In the genomic region with DNA sequence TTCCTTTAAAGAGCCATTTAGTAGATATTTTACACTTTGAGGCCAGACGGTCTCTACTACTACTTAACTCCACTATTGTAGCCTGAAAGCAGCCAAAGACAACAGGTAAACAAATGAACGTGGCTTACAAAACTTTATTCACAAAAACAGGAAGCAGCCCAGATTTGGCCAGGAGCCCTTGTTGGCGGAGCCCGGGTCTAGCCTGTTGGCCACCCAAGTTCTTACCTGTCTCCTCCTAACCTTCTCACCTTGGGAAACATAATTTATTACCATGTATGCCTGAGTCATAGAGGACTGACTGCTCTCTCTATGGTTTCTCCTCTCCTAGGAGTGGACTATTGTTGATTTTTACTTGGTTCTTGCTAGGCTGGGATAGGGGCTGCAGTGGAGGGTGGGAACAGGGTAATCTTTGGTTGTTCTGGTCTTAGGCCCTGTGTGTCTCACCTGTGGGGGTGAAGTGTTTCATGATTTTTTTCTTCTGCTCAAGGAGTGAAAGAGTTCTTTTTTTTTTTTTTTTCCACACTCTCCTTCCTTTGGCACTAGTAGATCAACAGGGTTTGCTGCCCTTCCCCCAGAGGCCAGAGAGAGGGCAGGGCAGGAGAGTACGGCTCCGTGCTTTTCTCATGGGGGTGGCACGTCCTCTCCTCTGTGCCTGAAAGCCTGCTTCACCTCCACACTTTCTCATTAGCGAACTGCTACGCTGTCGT, we compare ENCODE assay signal across 12 cellular contexts.
DNase-seq lines count a peak whose midpoint lies in the region; ATAC-seq and TF ChIP-seq lines count a peak whose summit lies in the region.
"Had no signal": no experiment of that assay in that cellular context is flagged by ENCODE, and none has a peak within 500 bp of the region (broad histone marks: within the 10 kb centered on the region; RNA-seq: fewer than 3 reads in every experiment).

No MANE protein-coding gene starts in this region.

- H3K27me3 Mint-ChIP-seq in activated CD8-positive, alpha-beta T cell treated with anti-CD3 and anti-CD28 coated beads for 36 hours: no peaks in the 10 kb centered on the region

- H3K36me3 Mint-ChIP-seq in activated CD8-positive, alpha-beta T cell treated with anti-CD3 and anti-CD28 coated beads for 36 hours (ENCODE audit: low read depth): peaks cover 10% of the 10 kb centered on the region

- H3K4me3 Mint-ChIP-seq in activated CD8-positive, alpha-beta T cell treated with anti-CD3 and anti-CD28 coated beads for 36 hours: peak overlapping the region; percentile 16

- H3K4me1 Mint-ChIP-seq in activated CD8-positive, alpha-beta T cell treated with anti-CD3 and anti-CD28 coated beads for 36 hours (ENCODE audit: low read depth): peaks cover 64% of the 10 kb centered on the region

- peak overlapping the region; percentile 49 for H3K27ac Mint-ChIP-seq in activated CD8-positive, alpha-beta T cell treated with anti-CD3 and anti-CD28 coated beads for 36 hours

- H3K79me2 ChIP-seq in HCT116 (ENCODE audit: insufficient read depth, low read length) (peaks cover 75% of the 10 kb centered on the region), fibroblast of lung (ENCODE audit: control insufficient read depth, insufficient read depth, low read length) (no peaks in the 10 kb centered on the region), parathyroid adenoma (peaks cover 19% of the 10 kb centered on the region)

- CTCF ChIA-PET in HCT116 (lab: Charles Lee): no interaction called here
- CTCF ChIA-PET in activated CD8-positive, alpha-beta T cell treated with anti-CD3 and anti-CD28 coated beads for 36 hours (lab: Charles Lee): no interaction called here
- CTCF ChIA-PET in A673 (lab: Charles Lee): no interaction called here

- H3K4me3 ChIP-seq in HCT116 (replicated peaks in 1 of 2; ENCODE audit: low read depth in 1 of 2, low read length in 2 of 2): no peak overlapping the region
- H3K4me3 ChIP-seq in fibroblast of lung (replicated peaks in 1 of 4; ENCODE audit: control extremely low read depth in 1 of 4, insufficient read depth in 1 of 4, low read depth in 3 of 4, low read length in 4 of 4): no peak overlapping the region
- no peak overlapping the region for H3K4me3 ChIP-seq in parathyroid adenoma (ENCODE audit: low read depth, low read length)
- H3K4me3 ChIP-seq in A673 (ENCODE audit: low read depth, low read length, poor library complexity, severe bottlenecking): no peak overlapping the region
- H3K4me3 ChIP-seq: gastroesophageal sphincter had no signal

- no peak for DNase-seq in HCT116 (ENCODE audit: low read depth, low spot score)
- no peak for DNase-seq in activated CD8-positive, alpha-beta T cell treated with anti-CD3 and anti-CD28 coated beads for 36 hours
- no peak for DNase-seq in fibroblast of lung (ENCODE audit: low read depth in 2 of 2)
- no peak for DNase-seq in A673 (ENCODE audit: low spot score)
- DNase-seq: activated CD8-positive, alpha-beta memory T cell treated with anti-CD3 and anti-CD28 coated beads, Interleukin-2, amount 50 U/mL, for 4 hours; central memory CD4-positive, alpha-beta T cell; left cardiac atrium had no signal

- BruUV-seq in HCT116 (replicated peaks; lab: Mats Ljungman, UMichigan) (no TSS peak), A673 (replicated peaks; lab: Mats Ljungman, UMichigan) (no TSS peak)

- H3K27ac ChIP-seq in HCT116 (ENCODE audit: low read depth, low read length) (no peak overlapping the region), fibroblast of lung (ENCODE audit: insufficient read depth, low read length) (no peak overlapping the region), parathyroid adenoma (peak overlapping the region; percentile 34), A673 (ENCODE audit: low read depth, low read length, poor library complexity, severe bottlenecking) (no peak overlapping the region)

- POLR2A ChIA-PET in HCT116 (lab: Charles Lee) (interaction anchor here (1.0 kb wide), 1 partner anchor 537 kb away, joined by 3 read pairs; no protein-coding TSS in a partner anchor), A673 (lab: Charles Lee; ENCODE audit: low non-redundant PET) (no interaction called here)
- POLR2A ChIA-PET in activated CD8-positive, alpha-beta T cell treated with anti-CD3 and anti-CD28 coated beads for 36 hours (lab: Charles Lee): no interaction called here

- H3K27me3 ChIP-seq in HCT116 (ENCODE audit: insufficient read depth, low read length): no peaks in the 10 kb centered on the region
- H3K27me3 ChIP-seq in fibroblast of lung (ENCODE audit: control insufficient read depth, insufficient read depth, low read length): no peaks in the 10 kb centered on the region
- H3K27me3 ChIP-seq in parathyroid adenoma (ENCODE audit: control insufficient read depth, insufficient read depth, low read length): no peaks in the 10 kb centered on the region
- no peaks in the 10 kb centered on the region for H3K27me3 ChIP-seq in A673 (replicated peaks; ENCODE audit: insufficient read depth, low read depth, low read length, poor library complexity)
- H3K27me3 ChIP-seq: gastroesophageal sphincter had no signal

- no peak for TF ChIP-seq POLR2A in HCT116 (IDR thresholded peaks at IDR 0.05; ENCODE audit: borderline replicate concordance, extremely low read depth, insufficient read depth, insufficient read length)

- H3K9me2 ChIP-seq in HCT116 (ENCODE audit: insufficient read depth): no peaks in the 10 kb centered on the region

- peak; percentile 75 for ATAC-seq in HCT116
- peak; percentile 12 for ATAC-seq in activated CD8-positive, alpha-beta T cell treated with anti-CD3 and anti-CD28 coated beads for 36 hours
- ATAC-seq in HG03520 (IDR thresholded peaks at IDR 0.05; ENCODE audit: unreplicated experiment): no peak
- no peak for ATAC-seq in HG03378 (IDR thresholded peaks at IDR 0.05; ENCODE audit: unreplicated experiment)
- ATAC-seq in GM18870 (IDR thresholded peaks at IDR 0.05; ENCODE audit: unreplicated experiment): no peak
- ATAC-seq: gastroesophageal sphincter had no signal

- intact Hi-C loops in HCT116 (cut with micrococcal nuclease): no loop called here
- intact Hi-C loops in activated CD8-positive, alpha-beta T cell treated with anti-CD3 and anti-CD28 coated beads for 36 hours (cut with micrococcal nuclease): no loop called here
- intact Hi-C loops in A673 (cut with micrococcal nuclease; ENCODE audit: unreplicated experiment): no loop called here

- H3K36me3 ChIP-seq in HCT116 (ENCODE audit: control insufficient read depth in 1 of 2, insufficient read depth in 2 of 2, low read length in 2 of 2) (no peaks in the 10 kb centered on the region), fibroblast of lung (ENCODE audit: control insufficient read depth, insufficient read depth, low read length) (no peaks in the 10 kb centered on the region), parathyroid adenoma (ENCODE audit: control insufficient read depth, insufficient read depth, low read length) (no peaks in the 10 kb centered on the region), A673 (ENCODE audit: insufficient read depth, low read length, poor library complexity, severe bottlenecking) (no peaks in the 10 kb centered on the region)

- H3K4me2 ChIP-seq in HCT116 (ENCODE audit: low read length): peak overlapping the region; percentile 45
- H3K4me2 ChIP-seq in fibroblast of lung (ENCODE audit: extremely low read depth, insufficient read depth, low read length): peak overlapping the region; percentile 21
- H3K4me2 ChIP-seq in parathyroid adenoma (ENCODE audit: low read length): no peak overlapping the region

- TF ChIP-seq RAD21 in HCT116 (IDR thresholded peaks at IDR 0.05; ENCODE audit: low read depth): no peak

- H2AFZ ChIP-seq in HCT116 (ENCODE audit: low read depth, low read length, poor library complexity, severe bottlenecking) (no peak overlapping the region), fibroblast of lung (ENCODE audit: low read length) (no peak overlapping the region), parathyroid adenoma (peak overlapping the region; percentile 20)

- 0 out of 2 replicates have a peak overlapping the region, but pooled peaks have one; percentile 13 for H3K9ac ChIP-seq in HCT116 (ENCODE audit: low read length)
- H3K9ac ChIP-seq in fibroblast of lung (ENCODE audit: insufficient read depth, low read length): no peak overlapping the region
- no peak overlapping the region for H3K9ac ChIP-seq in parathyroid adenoma

- H3K4me1 ChIP-seq in HCT116 (ENCODE audit: control insufficient read depth in 1 of 2, insufficient read depth in 2 of 2, low read length in 2 of 2) (peaks cover 10 to 27% of the 10 kb centered on the region in 2 experiments), fibroblast of lung (ENCODE audit: control insufficient read depth, extremely low read depth, insufficient read depth, low read length) (peaks cover 12% of the 10 kb centered on the region), parathyroid adenoma (peaks cover 14% of the 10 kb centered on the region), A673 (ENCODE audit: insufficient read depth, low read length, poor library complexity, severe bottlenecking) (no peaks in the 10 kb centered on the region)

- H3K9me3 Mint-ChIP-seq in activated CD8-positive, alpha-beta T cell treated with anti-CD3 and anti-CD28 coated beads for 36 hours: no peaks in the 10 kb centered on the region

- TF ChIP-seq CTCF in HCT116 (IDR thresholded peaks at IDR 0.05 in 2 of 3, conservative IDR thresholded peaks at IDR 0.05 in 1 of 3; ENCODE audit: borderline replicate concordance in 1 of 3, insufficient read depth in 1 of 3, low read depth in 2 of 3, low read length in 2 of 3) (no peak), fibroblast of lung (conservative IDR thresholded peaks at IDR 0.05 in 1 of 2, IDR thresholded peaks at IDR 0.05 in 1 of 2; ENCODE audit: low read depth in 1 of 2, low read length in 2 of 2) (no peak), parathyroid adenoma (IDR thresholded peaks at IDR 0.05) (no peak), A673 (conservative IDR thresholded peaks at IDR 0.05; ENCODE audit: low read depth, low read length) (no peak)
- TF ChIP-seq CTCF in activated CD8-positive, alpha-beta T cell treated with anti-CD3 and anti-CD28 coated beads for 36 hours (IDR thresholded peaks at IDR 0.05): no peak

- peaks cover 5% of the 10 kb centered on the region for H4K20me1 ChIP-seq in HCT116 (ENCODE audit: insufficient read depth)
- no peaks in the 10 kb centered on the region for H4K20me1 ChIP-seq in fibroblast of lung (ENCODE audit: control insufficient read depth, extremely low read depth, insufficient read depth, low read length)

- no peaks in the 10 kb centered on the region for H3K9me3 ChIP-seq in HCT116 (ENCODE audit: control insufficient read depth in 1 of 2, insufficient read depth in 1 of 2, low read depth in 1 of 2, low read length in 2 of 2)
- H3K9me3 ChIP-seq in fibroblast of lung (ENCODE audit: control insufficient read depth, insufficient read depth, low read depth, low read length): no peaks in the 10 kb centered on the region
- H3K9me3 ChIP-seq in parathyroid adenoma (ENCODE audit: control insufficient read depth, low read length): no peaks in the 10 kb centered on the region
- no peaks in the 10 kb centered on the region for H3K9me3 ChIP-seq in A673 (ENCODE audit: low read depth, low read length, poor library complexity, severe bottlenecking)
- H3K9me3 ChIP-seq: gastroesophageal sphincter had no signal

- RAD21 ChIA-PET in HCT116 (lab: Charles Lee; ENCODE audit: low non-redundant PET in 1 of 2, low total read pairs in 2 of 2, uncharacterized antibody in 2 of 2, unreplicated experiment in 2 of 2): no interaction called here

TF ChIP-seq in HCT116, 20 proteins besides CTCF, POLR2A, EP300 and RAD21:
- no peak for TF ChIP-seq ELF1 (IDR thresholded peaks at IDR 0.05; ENCODE audit: borderline replicate concordance, low read depth)
TF ChIP-seq in HCT116: peak in this region for 0.

Comparison
In these comparisons a context has a peak if more than half of its experiments do, and no peak if none do; other contexts are left out.
1. ATAC-seq: peak in HCT116 (single experiment) and activated CD8-positive, alpha-beta T cell treated with anti-CD3 and anti-CD28 coated beads for 36 hours (single experiment); none in HG03520 (single experiment), HG03378 (single experiment) and GM18870 (single experiment).